ENCODE assay signal across 8 cellular contexts in the genomic region with DNA sequence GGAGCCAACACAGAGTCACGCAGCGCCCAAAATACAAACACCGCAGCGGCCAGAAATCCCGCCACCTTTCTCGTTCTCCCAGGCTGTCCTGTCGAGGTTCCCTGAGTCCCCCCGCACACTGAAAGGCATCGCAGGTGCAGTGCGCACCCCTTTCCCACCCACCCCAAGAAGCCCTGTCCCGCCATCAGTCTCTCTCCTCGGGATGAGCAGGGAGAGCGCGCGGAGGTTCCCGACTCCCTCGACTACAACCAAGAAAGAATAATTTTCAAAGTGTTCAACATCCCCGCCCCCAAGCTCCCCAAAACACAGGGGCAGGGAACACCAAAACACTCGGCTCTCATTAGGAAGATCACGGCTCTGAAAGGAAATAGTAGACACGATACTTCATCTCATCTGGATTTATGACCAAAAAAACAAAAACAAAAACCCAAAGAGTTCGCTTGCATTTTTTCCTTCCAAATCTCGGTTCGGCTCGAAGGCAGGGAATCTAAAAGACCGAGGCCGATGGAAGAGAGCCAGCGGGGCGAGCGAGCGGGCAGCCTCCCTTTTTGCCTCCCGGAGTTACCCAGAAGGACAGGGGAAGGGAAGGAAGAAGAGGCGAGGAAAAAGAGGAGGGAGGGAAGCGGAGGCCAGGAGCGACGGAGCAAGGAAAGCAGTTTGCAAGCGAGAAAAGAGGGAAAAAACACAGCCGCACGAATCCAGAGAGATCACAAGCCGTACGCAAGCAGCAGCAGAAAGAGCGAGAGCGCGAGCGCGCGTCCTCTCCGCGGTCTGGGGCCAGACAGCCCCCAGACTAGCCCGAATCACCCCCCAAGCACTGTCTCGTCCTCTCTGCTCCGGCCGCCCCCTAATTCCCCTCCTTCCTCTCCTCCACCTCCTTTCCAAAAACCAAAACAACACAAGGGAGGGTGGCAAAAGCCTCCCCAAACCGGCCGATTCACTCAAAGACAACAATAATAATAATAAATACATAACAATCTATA. TPM values are rescaled to one million over a fixed set of nuclear protein-coding genes. Genes with fewer than 3 reads are reported as not detected.
A peak's percentile ranks its signal among the peaks of the same experiment; 100 is the strongest.
DNase-seq lines count a peak whose midpoint lies in the region; ATAC-seq and TF ChIP-seq lines count a peak whose summit lies in the region.

No MANE protein-coding gene starts in this region.

- H4K20me1 ChIP-seq in PC-3 (ENCODE audit: low read length): no peaks in the 10 kb centered on the region

- peak overlapping the region; percentile 91; the same call in 1 of the 2 replicates for H3K27ac ChIP-seq in PC-3 (ENCODE audit: low read length)
- peak overlapping the region; percentile 99 for H3K27ac ChIP-seq in vagina

- intact Hi-C loops in PC-3 (cut with micrococcal nuclease): loop anchor here (1.0 to 10.0 kb wide), 8 partner anchors 199 to 1138 kb away; no protein-coding TSS in a partner anchor
- intact Hi-C loops in vagina (cut with DNase I): loop anchor here (5.0 to 10.0 kb wide), 6 partner anchors 213 to 1040 kb away; partner anchors contain the start of gene LPP

- no peaks in the 10 kb centered on the region for H3K27me3 ChIP-seq in PC-3 (ENCODE audit: low read length)
- no peaks in the 10 kb centered on the region for H3K27me3 ChIP-seq in neuron (ENCODE audit: insufficient read depth, low read length)
- H3K27me3 ChIP-seq in vagina: no peaks in the 10 kb centered on the region

- H3F3A ChIP-seq in PC-3 (ENCODE audit: low read length, unreplicated experiment): no peaks in the 10 kb centered on the region

- TF ChIP-seq POLR2A in vagina (IDR thresholded peaks at IDR 0.05): no peak

- H3K9me3 ChIP-seq in PC-3 (ENCODE audit: low read length): no peaks in the 10 kb centered on the region
- no peaks in the 10 kb centered on the region for H3K9me3 ChIP-seq in neuron (ENCODE audit: low read length)
- no peaks in the 10 kb centered on the region for H3K9me3 ChIP-seq in vagina

- no peaks in the 10 kb centered on the region for H3K9me2 ChIP-seq in PC-3 (replicated peaks; ENCODE audit: low read length)

- H2AFZ ChIP-seq in PC-3 (ENCODE audit: low read length) (peak overlapping the region; percentile 60), neuron (ENCODE audit: low read depth, low read length) (peak overlapping the region; percentile 71)

- ATAC-seq in PC-3: no peak

- POLR2A ChIA-PET in PC-3 (lab: Charles Lee; ENCODE audit: unreplicated experiment): interaction anchor here (0.6 to 1.3 kb wide), 9 partner anchors 63 to 616 kb away, joined by 3 to 8 read pairs (median 4); no protein-coding TSS in a partner anchor

- TF ChIP-seq CTCF in PC-3 (conservative IDR thresholded peaks at IDR 0.05; ENCODE audit: low read depth, low read length): no peak
- no peak for TF ChIP-seq CTCF in vagina (IDR thresholded peaks at IDR 0.05)

- BruUV-seq in PC-3 (replicated peaks; lab: Mats Ljungman, UMichigan): TSS peak; percentile 75

- peak overlapping the region; percentile 96 for H3K9ac ChIP-seq in PC-3 (ENCODE audit: low read length)

- H3K4me3 ChIP-seq in PC-3 (ENCODE audit: low read length) (peak overlapping the region; percentile 93), neuron (ENCODE audit: low read length) (peak overlapping the region; percentile 87), vagina (peak overlapping the region; percentile 52 to 77)

- H3K4me2 ChIP-seq in PC-3 (ENCODE audit: low read length): peak overlapping the region; percentile 99

- H3K4me1 ChIP-seq in PC-3 (ENCODE audit: insufficient read depth, low read length): peaks cover 39% of the 10 kb centered on the region
- peaks cover 43% of the 10 kb centered on the region for H3K4me1 ChIP-seq in neuron (ENCODE audit: insufficient read depth, low read length)
- peaks cover 20% of the 10 kb centered on the region for H3K4me1 ChIP-seq in vagina

- CTCF ChIA-PET in PC-3 (lab: Charles Lee): interaction anchor here (0.5 to 0.7 kb wide), 3 partner anchors 913 to 1212 kb away, joined by 3 to 18 read pairs (median 4); no protein-coding TSS in a partner anchor

- H3K79me2 ChIP-seq in PC-3 (ENCODE audit: low read length): peaks cover 48% of the 10 kb centered on the region

- DNase-seq in NCI-H2171 treated with DMSO at 0.1 percent for 48 hours (lab: John Stamatoyannopoulos, UW): peak; percentile 53
- DNase-seq in NCI-H2171 (lab: John Stamatoyannopoulos, UW): no peak
- peak; percentile 42 for DNase-seq in PC-3
- DNase-seq in activated naive CD4-positive, alpha-beta T cell treated with anti-CD3 and anti-CD28 coated beads, Interleukin-2, amount 50 U/mL, for 16 hours: peak; percentile 54
- peak; percentile 73 for DNase-seq in globus pallidus (ENCODE audit: low spot score)
- DNase-seq in vagina (ENCODE audit: extremely low spot score in 2 of 2): peak in 1 of 2 donors; percentile 91
- DNase-seq in NCI-H146 treated with DMSO at 0.1 percent for 48 hours (lab: John Stamatoyannopoulos, UW; ENCODE audit: unreplicated experiment): no peak

- H3K36me3 ChIP-seq in PC-3 (ENCODE audit: low read depth, low read length) (no peaks in the 10 kb centered on the region), neuron (ENCODE audit: insufficient read depth, low read length) (no peaks in the 10 kb centered on the region), vagina (no peaks in the 10 kb centered on the region)

RNA-seq across cellular contexts. Expression of gene BCL6, which starts 0.8 kb away (rescaled TPM):
- 7.7 and 11.8 TPM in 2 replicates for total RNA-seq in PC-3 (2014; rRNA removed)
- total RNA-seq in vagina: 133 TPM

RNA-seq across cellular contexts. Expression of gene RTP2, which starts 42.1 kb away (rescaled TPM):
- not detected in 2 replicates for total RNA-seq in PC-3 (2014; rRNA removed)
- total RNA-seq in vagina: not detected

Comparison
In these comparisons a context has a peak if more than half of its experiments do, and no peak if none do; other contexts are left out.
1. DNase-seq: peak in NCI-H2171 treated with DMSO at 0.1 percent for 48 hours (single experiment), PC-3 (single experiment), activated naive CD4-positive, alpha-beta T cell treated with anti-CD3 and anti-CD28 coated beads, Interleukin-2, amount 50 U/mL, for 16 hours (single experiment) and globus pallidus (single experiment); none in NCI-H2171 (single experiment) and NCI-H146 treated with DMSO at 0.1 percent for 48 hours (single experiment).
2. RNA of gene BCL6, which starts 0.8 kb away (total RNA-seq): 133 TPM in vagina (single experiment); 7.7 to 11.8 TPM in PC-3; every median in the first group is over 10 times any median in the second.
3. Peak in every context shown above with its lines, with median percentiles within 50 percentile points of each other: H3K4me3 ChIP-seq.